In the genomic region with DNA sequence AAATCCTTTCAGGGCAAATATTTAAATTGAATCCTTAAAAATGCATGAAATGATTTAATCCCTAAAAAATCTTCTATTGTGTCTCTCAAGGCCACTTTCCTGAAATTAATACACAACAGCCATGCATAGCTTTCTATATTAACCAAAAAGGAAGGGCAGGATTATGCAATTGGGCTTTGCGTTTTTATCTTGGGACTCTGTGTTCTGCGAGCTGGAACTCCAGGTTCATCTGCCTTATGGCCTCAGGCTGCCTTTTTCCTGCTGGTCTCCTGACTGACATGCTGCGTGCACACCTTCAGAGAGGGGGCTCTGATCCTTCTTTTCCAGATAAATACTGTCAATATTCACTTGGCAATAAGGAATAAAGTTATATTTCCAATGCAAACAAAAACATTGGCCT, we compare ENCODE assay signal across 25 cellular contexts.
"Had no signal": no experiment of that assay in that cellular context is flagged by ENCODE, and none has a peak within 500 bp of the region (broad histone marks: within the 10 kb centered on the region; RNA-seq: fewer than 3 reads in every experiment).

No MANE protein-coding gene starts in this region.

- DNase-seq: activated CD4-positive, alpha-beta T cell treated with anti-CD3 and anti-CD28 coated beads for 36 hours; activated CD4-positive, CD25-positive, alpha-beta regulatory T cell; activated effector memory CD4-positive, alpha-beta T cell treated with Interleukin-2 at 50 U/mL for 16 hours; activated naive CD4-positive, alpha-beta T cell treated with Interleukin-2 at 50 U/mL for 16 hours; amniotic stem cell; brain microvascular endothelial cell; effector CD8-positive, alpha-beta T cell; islet precursor cell; left cardiac atrium; naive B cell; ovary; sigmoid colon; small intestine; stimulated activated CD4-positive, alpha-beta T cell treated with anti-CD3 and anti-CD28 coated beads, Interleukin-4, amount 100 ng/mL, for 24 hours; T-helper 2 cell; upper lobe of left lung had no signal

- H3K36me3 Mint-ChIP-seq: activated naive CD8-positive, alpha-beta T cell; mesothelial cell of epicardium; naive B cell; stimulated activated effector memory CD8-positive, alpha-beta T cell treated with anti-CD3 and anti-CD28 coated beads, Interleukin-12 subunit alpha, Interleukin-12 subunit beta, amount 100 ng/mL, for 72 hours had no signal

- H3K36me3 ChIP-seq: brain microvascular endothelial cell, ovary, sigmoid colon, thoracic aorta, upper lobe of left lung, vagina had no signal

- H3K27ac Mint-ChIP-seq: activated CD4-positive, alpha-beta T cell treated with anti-CD3 and anti-CD28 coated beads for 36 hours; activated naive CD8-positive, alpha-beta T cell; mesothelial cell of epicardium; naive B cell; progenitor cell of endocrine pancreas; stimulated activated effector memory CD8-positive, alpha-beta T cell treated with anti-CD3 and anti-CD28 coated beads, Interleukin-12 subunit alpha, Interleukin-12 subunit beta, amount 100 ng/mL, for 72 hours; stimulated activated naive CD8-positive, alpha-beta T cell treated with anti-CD3 and anti-CD28 coated beads, Interleukin-15, Interleukin-2, amounts not matched to agents 100 ng/mL and 50 ng/mL, for 24 hours had no signal

- H3K4me3 Mint-ChIP-seq: activated CD4-positive, alpha-beta T cell treated with anti-CD3 and anti-CD28 coated beads for 36 hours; activated naive CD8-positive, alpha-beta T cell; central memory CD8-positive, alpha-beta T cell; mesothelial cell of epicardium; naive B cell; stimulated activated effector memory CD8-positive, alpha-beta T cell treated with anti-CD3 and anti-CD28 coated beads, Interleukin-12 subunit alpha, Interleukin-12 subunit beta, amount 100 ng/mL, for 72 hours; stimulated activated naive CD8-positive, alpha-beta T cell treated with anti-CD3 and anti-CD28 coated beads, Interleukin-15, Interleukin-2, amounts not matched to agents 100 ng/mL and 50 ng/mL, for 24 hours had no signal

- H3K27ac ChIP-seq: brain microvascular endothelial cell, epithelial cell of prostate, ovary, sigmoid colon, thoracic aorta, upper lobe of left lung, vagina had no signal

- H3K4me3 ChIP-seq: ovary, sigmoid colon, thoracic aorta, upper lobe of left lung, vagina had no signal

- ATAC-seq: activated CD4-positive, alpha-beta T cell treated with anti-CD3 and anti-CD28 coated beads for 36 hours; left cardiac atrium; stimulated activated effector memory CD8-positive, alpha-beta T cell treated with anti-CD3 and anti-CD28 coated beads, Interleukin-12 subunit alpha, Interleukin-12 subunit beta, amount 100 ng/mL, for 72 hours had no signal

- H3K4me1 Mint-ChIP-seq: activated CD4-positive, alpha-beta T cell treated with anti-CD3 and anti-CD28 coated beads for 36 hours; central memory CD8-positive, alpha-beta T cell; stimulated activated effector memory CD8-positive, alpha-beta T cell treated with anti-CD3 and anti-CD28 coated beads, Interleukin-12 subunit alpha, Interleukin-12 subunit beta, amount 100 ng/mL, for 72 hours had no signal

- H3K9me3 Mint-ChIP-seq: mesothelial cell of epicardium; naive B cell; stimulated activated effector memory CD8-positive, alpha-beta T cell treated with anti-CD3 and anti-CD28 coated beads, Interleukin-12 subunit alpha, Interleukin-12 subunit beta, amount 100 ng/mL, for 72 hours; stimulated activated naive CD8-positive, alpha-beta T cell treated with anti-CD3 and anti-CD28 coated beads, Interleukin-15, Interleukin-2, amounts not matched to agents 100 ng/mL and 50 ng/mL, for 24 hours had no signal

- H3K9me3 ChIP-seq: ovary, sigmoid colon, thoracic aorta, upper lobe of left lung, vagina had no signal

- H3K27me3 Mint-ChIP-seq: activated naive CD8-positive, alpha-beta T cell; central memory CD8-positive, alpha-beta T cell; progenitor cell of endocrine pancreas had no signal

- H3K4me1 ChIP-seq: sigmoid colon, upper lobe of left lung, vagina had no signal

- H3K27me3 ChIP-seq: brain microvascular endothelial cell, ovary, sigmoid colon, upper lobe of left lung, vagina had no signal
